Comparison of ENCODE assay signal across 20 cellular contexts in genomic region chr9:93257808-93258331, GRCh38.
A peak's percentile ranks its signal among the peaks of the same experiment; 100 is the strongest.
DNase-seq lines count a peak whose midpoint lies in the region; ATAC-seq and TF ChIP-seq lines count a peak whose summit lies in the region.
"Had no signal": no experiment of that assay in that cellular context is flagged by ENCODE, and none has a peak within 500 bp of the region (broad histone marks: within the 10 kb centered on the region; RNA-seq: fewer than 3 reads in every experiment).

No MANE protein-coding gene starts in this region.

- no peak for TF ChIP-seq POLR2A in stomach (IDR thresholded peaks at IDR 0.05)

- CTCF ChIA-PET in RWPE1 (lab: Yijun Ruan, JAX) = interaction anchor here (1.1 kb wide), 1 partner anchor 31 kb away, joined by 4 read pairs; no protein-coding TSS in a partner anchor

- H3K4me1 ChIP-seq in stomach (peaks cover 7 to 23% (median 10%) of the 10 kb centered on the region in 4 donors), BE2C (no peaks in the 10 kb centered on the region)

- no peak for TF ChIP-seq EP300 in stomach (IDR thresholded peaks at IDR 0.05)

- intact Hi-C loops in stomach (cut with DNase I; ENCODE audit: low total_unique reads) = no loop called here

- TF ChIP-seq CTCF in RWPE1 (conservative IDR thresholded peaks at IDR 0.05; ENCODE audit: low read depth) (no peak), stomach (IDR thresholded peaks at IDR 0.05) (no peak), BE2C (IDR thresholded peaks at IDR 0.05; ENCODE audit: low read depth, low read length) (no peak)

- POLR2A ChIA-PET in RWPE1 (lab: Yijun Ruan, JAX; ENCODE audit: low non-redundant PET) = no interaction called here

- H3K27me3 ChIP-seq in stomach (no peaks in the 10 kb centered on the region), BE2C (no peaks in the 10 kb centered on the region)

- H3K27ac ChIP-seq in RWPE1 (no peak overlapping the region), stomach (no peak overlapping the region)

- peak; percentile 59 for DNase-seq in activated effector memory CD4-positive, alpha-beta T cell treated with anti-CD3 and anti-CD28 coated beads, Interleukin-2, amount 50 U/mL, for 16 hours
- DNase-seq in activated effector memory CD4-positive, alpha-beta T cell treated with Interleukin-2 at 50 U/mL for 16 hours = no peak
- peak; percentile 66 for DNase-seq in RWPE1 (ENCODE audit: low spot score)
- peak; percentile 6 for DNase-seq in kidney tubule cell (ENCODE audit: low spot score)
- DNase-seq in stomach = peak; percentile 10
- DNase-seq in G401 (ENCODE audit: low spot score) = no peak
- no peak for DNase-seq in BE2C
- DNase-seq: activated CD4-positive, alpha-beta T cell treated with anti-CD3 and anti-CD28 coated beads, Interleukin-2, amount 10 ng/mL, durations not matched to agents 7 days and 5 days; COR-L47; cortex of kidney; erythroblast; GF-D8; GOT3; Karpas-422; natural killer cell; NCI-H1417 treated with DMSO at 0.1 percent for 48 hours; NCI-H345; retina; SHP77 had no signal

- H3K36me3 ChIP-seq in stomach (peaks cover 0 to 38% (median 3%) of the 10 kb centered on the region in 4 donors), BE2C (no peaks in the 10 kb centered on the region)

- no peaks in the 10 kb centered on the region for H3K9me3 ChIP-seq in stomach
- no peaks in the 10 kb centered on the region for H3K9me3 ChIP-seq in BE2C

- WGBS in stomach, 5 donors = 78 to 89% (median 85%) methylated on average over 12 of the region's 12 CpGs

- H3K4me3 ChIP-seq in stomach (no peak overlapping the region), BE2C (ENCODE audit: low read depth, low read length) (no peak overlapping the region)

- in situ Hi-C loops in G401 (cut with HindIII; ENCODE audit: low sequenced_read_pairs) = no loop called here

- ATAC-seq in HG03159 (IDR thresholded peaks at IDR 0.05; ENCODE audit: unreplicated experiment) = no peak
- ATAC-seq: natural killer cell had no signal

Comparison
In these comparisons a context has a peak if more than half of its experiments do, and no peak if none do; other contexts are left out.
1. DNase-seq: peak in activated effector memory CD4-positive, alpha-beta T cell treated with anti-CD3 and anti-CD28 coated beads, Interleukin-2, amount 50 U/mL, for 16 hours (single experiment), RWPE1 (single experiment), kidney tubule cell (single experiment) and stomach (single experiment); none in activated effector memory CD4-positive, alpha-beta T cell treated with Interleukin-2 at 50 U/mL for 16 hours (single experiment), G401 (single experiment) and BE2C (single experiment).